In genomic region chr10:89301231-89301630, GRCh38 we compare ENCODE assay signal across 8 cellular contexts. TPM values are rescaled to one million over a fixed set of nuclear protein-coding genes. Genes with fewer than 3 reads are reported as not detected.
DNase-seq lines count a peak whose midpoint lies in the region; ATAC-seq, FAIRE-seq and TF ChIP-seq lines count a peak whose summit lies in the region.

No MANE protein-coding gene starts in this region.

- H3K27ac Mint-ChIP-seq in CD4-positive, alpha-beta T cell = peak overlapping the region; percentile 99
- H3K27ac Mint-ChIP-seq in nephron = peak overlapping the region; percentile 94 to 99 (median 99)

- H3K4me3 Mint-ChIP-seq in CD4-positive, alpha-beta T cell = peak overlapping the region; percentile 93
- peak overlapping the region in 2 of 3 experiments; percentile 81 to 84 for H3K4me3 Mint-ChIP-seq in nephron

- no peak for TF ChIP-seq POLR2A in endothelial cell of umbilical vein (IDR thresholded peaks at IDR 0.05; ENCODE audit: low read depth, low read length)

- peak; percentile 53 for ATAC-seq in CD4-positive, alpha-beta T cell (ENCODE audit: poor library complexity)
- peak; percentile 22 for ATAC-seq in GM21528 (IDR thresholded peaks at IDR 0.05; ENCODE audit: low FRiP score, unreplicated experiment)
- no peak for ATAC-seq in HG03108 (IDR thresholded peaks at IDR 0.05; ENCODE audit: unreplicated experiment)
- no peak for ATAC-seq in GM18520 (IDR thresholded peaks at IDR 0.05; ENCODE audit: unreplicated experiment)

- no peak for DNase-seq in CD4-positive, alpha-beta T cell
- DNase-seq in SJCRH30 (peak in 1 of 2 experiments; percentile 4), endothelial cell of umbilical vein (ENCODE audit: low read depth, low spot score) (peak; percentile 46), HuH-7 (ENCODE audit: low spot score) (no peak)

- no peaks in the 10 kb centered on the region for H3K9me1 ChIP-seq in endothelial cell of umbilical vein (replicated peaks; ENCODE audit: control insufficient read depth, extremely low read depth, insufficient read depth, low read length)

- H3K4me3 ChIP-seq in SJCRH30 (peak overlapping the region; percentile 52), endothelial cell of umbilical vein (replicated peaks in 1 of 3; ENCODE audit: insufficient read depth in 1 of 3, low read depth in 1 of 3, low read length in 3 of 3) (peak overlapping the region in 1 of 3 experiments; percentile 91)

- peaks cover 8% of the 10 kb centered on the region for H3K9me3 Mint-ChIP-seq in CD4-positive, alpha-beta T cell
- peaks cover 9% of the 10 kb centered on the region for H3K9me3 Mint-ChIP-seq in nephron

- H3K79me2 ChIP-seq in endothelial cell of umbilical vein (ENCODE audit: control insufficient read depth, insufficient read depth, low read length) = no peaks in the 10 kb centered on the region

- H3K4me2 ChIP-seq in endothelial cell of umbilical vein (ENCODE audit: insufficient read depth, low read length) = peak overlapping the region; percentile 89

- no peaks in the 10 kb centered on the region for H3K27me3 Mint-ChIP-seq in CD4-positive, alpha-beta T cell
- no peaks in the 10 kb centered on the region for H3K27me3 Mint-ChIP-seq in nephron (ENCODE audit: low read depth)

- intact Hi-C loops in CD4-positive, alpha-beta T cell (cut with DNase I, micrococcal nuclease) = loop anchor here (2.0 to 5.0 kb wide), 4 partner anchors 49 to 122 kb away; partner anchors contain the start of genes IFIT5 (in 1 of the 2) and LIPA (in 1 of the 2)
- intact Hi-C loops in endothelial cell of umbilical vein (cut with micrococcal nuclease) = loop anchor here (2.0 kb wide), 2 partner anchors 22 to 28 kb away; no protein-coding TSS in a partner anchor

- H3K4me1 ChIP-seq in SJCRH30 = no peaks in the 10 kb centered on the region
- peaks cover 10% of the 10 kb centered on the region for H3K4me1 ChIP-seq in endothelial cell of umbilical vein (ENCODE audit: control insufficient read depth, extremely low read depth, insufficient read depth, low read length)

- H3K4me1 Mint-ChIP-seq in CD4-positive, alpha-beta T cell (ENCODE audit: low read depth) = peaks cover 58% of the 10 kb centered on the region
- H3K4me1 Mint-ChIP-seq in nephron = peaks cover 38% of the 10 kb centered on the region

- H3K9ac ChIP-seq in endothelial cell of umbilical vein (replicated peaks; ENCODE audit: extremely low read depth, insufficient read depth, low read length) = no peak overlapping the region

- CTCF ChIA-PET in CD4-positive, alpha-beta T cell (lab: Charles Lee) = interaction anchor here (1.2 to 1.7 kb wide), 3 partner anchors 37 to 68 kb away, joined by 3 to 6 read pairs (median 4); no protein-coding TSS in a partner anchor
- CTCF ChIA-PET in endothelial cell of umbilical vein (lab: Charles Lee) = interaction anchor here (1.6 to 4.7 kb wide), 5 partner anchors 14 to 68 kb away, joined by 5 to 35 read pairs (median 8); partner anchors contain the start of gene IFIT3

- peak; percentile 28 for FAIRE-seq in endothelial cell of umbilical vein (lab: Jason Lieb, UNC)

- no TSS peak for BruUV-seq in endothelial cell of umbilical vein (replicated peaks; lab: Mats Ljungman, UMichigan)

- H2AFZ ChIP-seq in endothelial cell of umbilical vein (ENCODE audit: low read depth, low read length) = peak overlapping the region; percentile 71

- H3K36me3 Mint-ChIP-seq in CD4-positive, alpha-beta T cell (ENCODE audit: low read depth) = peaks cover 46% of the 10 kb centered on the region
- peaks cover 8% of the 10 kb centered on the region for H3K36me3 Mint-ChIP-seq in nephron (ENCODE audit: low read depth)

- POLR2A ChIA-PET in CD4-positive, alpha-beta T cell (lab: Charles Lee) = interaction anchor here (0.6 to 3.7 kb wide), 25 partner anchors 11 to 1439 kb away, joined by 3 to 55 read pairs (median 4); partner anchors contain the start of genes IFIT1, IFIT3, IFIT5 and KIF20B
- POLR2A ChIA-PET in endothelial cell of umbilical vein (lab: Charles Lee) = no interaction called here

- dilution Hi-C loops in endothelial cell of umbilical vein (cut with MboI; ENCODE audit: extremely low pct_ligation_motif_present, low sequenced_read_pairs) = no loop called here

- H4K20me1 ChIP-seq in endothelial cell of umbilical vein (replicated peaks; ENCODE audit: control insufficient read depth, extremely low read depth, insufficient read depth, low read length) = no peaks in the 10 kb centered on the region

- no peak for TF ChIP-seq CTCF in CD4-positive, alpha-beta T cell (IDR thresholded peaks at IDR 0.05)
- no peak for TF ChIP-seq CTCF in endothelial cell of umbilical vein (IDR thresholded peaks at IDR 0.05; ENCODE audit: extremely low read depth in 1 of 2, insufficient read depth in 1 of 2, low read depth in 1 of 2, low read length in 2 of 2)
- TF ChIP-seq CTCF in nephron (IDR thresholded peaks at IDR 0.05; ENCODE audit: unreplicated experiment in 3 of 3) = no peak

- H3K36me3 ChIP-seq in SJCRH30 = no peaks in the 10 kb centered on the region
- no peaks in the 10 kb centered on the region for H3K36me3 ChIP-seq in endothelial cell of umbilical vein (ENCODE audit: control insufficient read depth in 2 of 2, extremely low read depth in 1 of 2, insufficient read depth in 2 of 2, low read length in 2 of 2)

- H3K9me3 ChIP-seq in CD4-positive, alpha-beta T cell (ENCODE audit: control insufficient read depth, low read length) = peaks cover 2% of the 10 kb centered on the region
- H3K9me3 ChIP-seq in SJCRH30 (replicated peaks) = no peaks in the 10 kb centered on the region
- H3K9me3 ChIP-seq in endothelial cell of umbilical vein (replicated peaks; ENCODE audit: control insufficient read depth, insufficient read depth, low read length) = no peaks in the 10 kb centered on the region

- H3K27ac ChIP-seq in CD4-positive, alpha-beta T cell (ENCODE audit: low read depth, low read length) = peak overlapping the region; percentile 78
- H3K27ac ChIP-seq in SJCRH30 (peak overlapping the region; percentile 72), endothelial cell of umbilical vein (ENCODE audit: insufficient read depth, low read depth, low read length) (no peak overlapping the region)

- H3K27me3 ChIP-seq in CD4-positive, alpha-beta T cell (ENCODE audit: control insufficient read depth, insufficient read depth, low read length) = no peaks in the 10 kb centered on the region
- no peaks in the 10 kb centered on the region for H3K27me3 ChIP-seq in SJCRH30
- peaks cover 8 to 17% of the 10 kb centered on the region in 2 experiments for H3K27me3 ChIP-seq in endothelial cell of umbilical vein (ENCODE audit: control insufficient read depth in 2 of 2, insufficient read depth in 2 of 2, low read length in 2 of 2)

TF ChIP-seq in endothelial cell of umbilical vein, 7 proteins besides CTCF, POLR2A, EP300 and RAD21:
- TF ChIP-seq JUN (IDR thresholded peaks at IDR 0.05; ENCODE audit: borderline replicate concordance, insufficient read depth, insufficient read length, low read depth) = no peak
- no peak for TF ChIP-seq FOS (IDR thresholded peaks at IDR 0.05; ENCODE audit: borderline replicate concordance, insufficient read depth, low read length)

RNA-seq across cellular contexts. Expression of gene IFIT2, which starts 0.6 kb away (rescaled TPM):
- total RNA-seq in CD4-positive, alpha-beta T cell = 10 to 100 TPM; 36.9 to 38.9 TPM
- 0.26 and 0.28 TPM in 2 replicates for total RNA-seq in SJCRH30 (2014; rRNA removed; shearing (Covaris generic))
- total RNA-seq in endothelial cell of umbilical vein = 0.51 and 1.4 TPM in 2 replicates
- 0.16 and 0.23 TPM in 2 replicates for polyA plus RNA-seq in endothelial cell of umbilical vein
- 0.26 and 0.35 TPM in 2 replicates for polyA plus RNA-seq in endothelial cell of umbilical vein (2011; cell fraction: cytosol; rRNA removed)
- polyA plus RNA-seq in endothelial cell of umbilical vein (2011; cell fraction: nucleus; rRNA removed) = 0.20 TPM in 2 replicates
- 0.45 and 0.46 TPM in 2 replicates for polyA plus RNA-seq in endothelial cell of umbilical vein (2012)
- polyA minus RNA-seq in endothelial cell of umbilical vein = 0.29 and 0.68 TPM in 2 replicates
- polyA minus RNA-seq in endothelial cell of umbilical vein (2011; cell fraction: cytosol; rRNA and poly(A)+ RNA removed) = 1.8 TPM
- polyA minus RNA-seq in endothelial cell of umbilical vein (2011; cell fraction: nucleus; rRNA and poly(A)+ RNA removed) = 0.29 and 0.38 TPM in 2 replicates

RNA-seq across cellular contexts. Expression of gene IFIT3, which starts 26.6 kb away (rescaled TPM):
- 10 to 100 TPM; 11.5 to 12.8 TPM for total RNA-seq in CD4-positive, alpha-beta T cell
- total RNA-seq in SJCRH30 (2014; rRNA removed; shearing (Covaris generic)) = 0.73 and 0.76 TPM in 2 replicates
- 2.6 and 3.1 TPM in 2 replicates for total RNA-seq in endothelial cell of umbilical vein
- polyA plus RNA-seq in endothelial cell of umbilical vein = 0.91 and 1.2 TPM in 2 replicates
- polyA plus RNA-seq in endothelial cell of umbilical vein (2011; cell fraction: cytosol; rRNA removed) = 2.0 and 2.4 TPM in 2 replicates
- 0.68 and 1.1 TPM in 2 replicates for polyA plus RNA-seq in endothelial cell of umbilical vein (2011; cell fraction: nucleus; rRNA removed)
- 1.4 and 1.7 TPM in 2 replicates for polyA plus RNA-seq in endothelial cell of umbilical vein (2012)
- polyA minus RNA-seq in endothelial cell of umbilical vein = 1.4 and 1.8 TPM in 2 replicates
- 3.0 TPM for polyA minus RNA-seq in endothelial cell of umbilical vein (2011; cell fraction: cytosol; rRNA and poly(A)+ RNA removed)
- polyA minus RNA-seq in endothelial cell of umbilical vein (2011; cell fraction: nucleus; rRNA and poly(A)+ RNA removed) = 1.1 and 1.3 TPM in 2 replicates

RNA-seq across cellular contexts. Expression of gene LIPA, which starts 49.7 kb away (rescaled TPM):
- total RNA-seq in CD4-positive, alpha-beta T cell = 10 to 100 TPM; 15.6 to 16.4 TPM
- total RNA-seq in SJCRH30 (2014; rRNA removed; shearing (Covaris generic)) = 14.5 and 14.6 TPM in 2 replicates
- 28.1 and 41.1 TPM in 2 replicates for total RNA-seq in endothelial cell of umbilical vein
- polyA plus RNA-seq in endothelial cell of umbilical vein = 22.5 and 24.0 TPM in 2 replicates
- polyA plus RNA-seq in endothelial cell of umbilical vein (2011; cell fraction: cytosol; rRNA removed) = 15.9 and 17.5 TPM in 2 replicates
- polyA plus RNA-seq in endothelial cell of umbilical vein (2011; cell fraction: nucleus; rRNA removed) = 9.5 and 12.0 TPM in 2 replicates
- polyA plus RNA-seq in endothelial cell of umbilical vein (2012) = 15.9 and 20.5 TPM in 2 replicates
- polyA minus RNA-seq in endothelial cell of umbilical vein = 36.8 and 41.5 TPM in 2 replicates
- polyA minus RNA-seq in endothelial cell of umbilical vein (2011; cell fraction: cytosol; rRNA and poly(A)+ RNA removed) = 11.5 TPM
- 4.4 and 10.5 TPM in 2 replicates for polyA minus RNA-seq in endothelial cell of umbilical vein (2011; cell fraction: nucleus; rRNA and poly(A)+ RNA removed)

Comparison
In these comparisons a context has a peak if more than half of its experiments do, and no peak if none do; other contexts are left out.
1. ATAC-seq: peak in CD4-positive, alpha-beta T cell (single experiment) and GM21528 (single experiment); none in HG03108 (single experiment) and GM18520 (single experiment).
2. RNA of gene IFIT2, which starts 0.6 kb away (total RNA-seq): 36.9 to 38.9 TPM in CD4-positive, alpha-beta T cell; 0.51 to 1.4 TPM in endothelial cell of umbilical vein and 0.26 to 0.28 TPM in SJCRH30; every median in the first group is over 10 times any median in the second.